ENCODE assay signal across 21 cellular contexts in genomic region chr22:25546242-25546641, GRCh38.
"Had no signal": no experiment of that assay in that cellular context is flagged by ENCODE, and none has a peak within 500 bp of the region (broad histone marks: within the 10 kb centered on the region; RNA-seq: fewer than 3 reads in every experiment).

No MANE protein-coding gene starts in this region.

- H3K9me3 ChIP-seq: mucosa of descending colon, neutrophil, psoas muscle, thoracic aorta, transverse colon had no signal

- H3K4me1 ChIP-seq: psoas muscle, stomach had no signal

- H3K36me3 ChIP-seq: heart left ventricle, neutrophil, spleen, stomach, thoracic aorta, transverse colon had no signal

- H3K27ac ChIP-seq: neutrophil, psoas muscle, stomach, thoracic aorta, transverse colon had no signal

- H3K4me3 Mint-ChIP-seq: naive thymus-derived CD8-positive, alpha-beta T cell had no signal

- H3K27me3 ChIP-seq: heart left ventricle, neutrophil, spleen, stomach, transverse colon had no signal

- H3K4me3 ChIP-seq: coronary artery, heart left ventricle, mucosa of descending colon, psoas muscle, spleen, stomach, thoracic aorta, transverse colon had no signal

- H3K27ac Mint-ChIP-seq: naive thymus-derived CD8-positive, alpha-beta T cell had no signal

- DNase-seq: effector memory CD4-positive, alpha-beta T cell; heart left ventricle; hippocampal formation; kidney glomerular epithelial cell; mucosa of descending colon; naive thymus-derived CD8-positive, alpha-beta T cell; psoas muscle; retina; spleen; stimulated activated CD4-positive, alpha-beta T cell treated with anti-CD3 and anti-CD28 coated beads, Interleukin-15, amount 100 ng/mL, for 24 hours; stimulated activated CD4-positive, alpha-beta T cell treated with anti-CD3 and anti-CD28 coated beads, Interleukin-1b, Interleukin-23, amount 100 ng/mL, for 48 hours; stimulated activated CD4-positive, alpha-beta T cell treated with anti-CD3 and anti-CD28 coated beads, Interleukin-4, amount 100 ng/mL, for 24 hours; stimulated activated naive CD4-positive, alpha-beta T cell; stomach; substantia nigra; transverse colon had no signal

- ATAC-seq: esophagus mucosa; naive thymus-derived CD8-positive, alpha-beta T cell; psoas muscle; sciatic nerve had no signal
